28 cellular contexts compared by ENCODE assay signal in the genomic region with DNA sequence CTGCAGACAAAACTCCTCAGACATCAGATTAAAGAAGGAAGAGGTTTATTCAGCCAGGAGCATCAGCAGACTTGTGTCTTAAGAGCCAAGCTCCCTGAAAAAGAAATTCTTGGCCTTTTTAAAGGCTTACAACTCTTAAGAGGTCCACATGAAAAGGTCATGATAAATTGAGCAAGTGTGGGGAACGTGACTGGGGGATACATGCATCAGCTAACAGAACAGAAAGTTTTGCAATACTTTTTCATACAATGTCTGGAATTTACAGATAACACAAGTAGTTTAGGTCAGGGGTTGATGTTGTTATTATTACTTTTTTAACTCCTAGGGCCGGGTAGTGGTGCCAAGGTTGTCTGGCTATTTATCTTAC. TPM values are rescaled to one million over a fixed set of nuclear protein-coding genes. Genes with fewer than 3 reads are reported as not detected.
A peak's percentile ranks its signal among the peaks of the same experiment; 100 is the strongest.
DNase-seq lines count a peak whose midpoint lies in the region; ATAC-seq lines count a peak whose summit lies in the region.
"Had no signal": no experiment of that assay in that cellular context is flagged by ENCODE, and none has a peak within 500 bp of the region (broad histone marks: within the 10 kb centered on the region; RNA-seq: fewer than 3 reads in every experiment).

No MANE protein-coding gene starts in this region.

- peak overlapping the region; percentile 77 for H3K4me3 Mint-ChIP-seq in activated CD8-positive, alpha-beta memory T cell treated with anti-CD3 and anti-CD28 coated beads, Interleukin-2, amount 10 ng/mL, durations not matched to agents 7 days and 5 days
- peak overlapping the region; percentile 58 to 81 (median 78) for H3K4me3 Mint-ChIP-seq in CD8-positive, alpha-beta memory T cell
- peak overlapping the region; percentile 71 for H3K4me3 Mint-ChIP-seq in activated T-helper 1 cell treated with anti-CD3 and anti-CD28 coated beads, Interleukin-12 subunit alpha, Interleukin-12 subunit beta, Interleukin-2, Interleukin-4 antibody, amounts not matched to agents 30 ng/mL and 10 ng/mL and 1 ng/mL, durations not matched to agents 14 hours and 24 hours and 36 hours
- H3K4me3 Mint-ChIP-seq: activated B cell treated with CpG ODN at 0.5 μM for 24 hours, endodermal cell had no signal

- intact Hi-C loops in activated T-helper 1 cell treated with anti-CD3 and anti-CD28 coated beads, Interleukin-12 subunit alpha, Interleukin-12 subunit beta, Interleukin-2, Interleukin-4 antibody, amounts not matched to agents 30 ng/mL and 10 ng/mL and 1 ng/mL, durations not matched to agents 14 hours and 24 hours and 36 hours (cut with micrococcal nuclease), result no loop called here
- intact Hi-C loops in posterior vena cava (cut with DNase I), result no loop called here

- peaks cover 4% of the 10 kb centered on the region for H3K36me3 Mint-ChIP-seq in activated CD8-positive, alpha-beta memory T cell treated with anti-CD3 and anti-CD28 coated beads, Interleukin-2, amount 10 ng/mL, durations not matched to agents 7 days and 5 days
- H3K36me3 Mint-ChIP-seq in CD8-positive, alpha-beta memory T cell, result peaks cover 0 to 1% (median 0%) of the 10 kb centered on the region in 3 donors
- peaks cover 7% of the 10 kb centered on the region for H3K36me3 Mint-ChIP-seq in activated T-helper 1 cell treated with anti-CD3 and anti-CD28 coated beads, Interleukin-12 subunit alpha, Interleukin-12 subunit beta, Interleukin-2, Interleukin-4 antibody, amounts not matched to agents 30 ng/mL and 10 ng/mL and 1 ng/mL, durations not matched to agents 14 hours and 24 hours and 36 hours (ENCODE audit: low read depth)

- DNase-seq in activated CD8-positive, alpha-beta memory T cell treated with anti-CD3 and anti-CD28 coated beads, Interleukin-2, amount 10 ng/mL, durations not matched to agents 7 days and 5 days, result no peak
- DNase-seq in activated CD8-positive, alpha-beta memory T cell treated with anti-CD3 and anti-CD28 coated beads, Interleukin-2, amount 50 U/mL, for 4 hours, result no peak
- DNase-seq in CD8-positive, alpha-beta memory T cell, result no peak
- no peak for DNase-seq in activated T-helper 1 cell treated with anti-CD3 and anti-CD28 coated beads, Interleukin-12 subunit alpha, Interleukin-12 subunit beta, Interleukin-2, Interleukin-4 antibody, amounts not matched to agents 30 ng/mL and 10 ng/mL and 1 ng/mL, durations not matched to agents 14 hours and 24 hours and 36 hours (ENCODE audit: low spot score)
- peak; percentile 34 for DNase-seq in iris pigment epithelial cell (ENCODE audit: low read depth)
- DNase-seq in mucosa of gallbladder (ENCODE audit: low spot score), result no peak
- DNase-seq in posterior vena cava (ENCODE audit: low spot score), result no peak
- DNase-seq: activated B cell treated with CpG ODN at 0.5 μM for 24 hours; AML-193; caudate nucleus; DMS153; endodermal cell; foreskin keratinocyte; head of caudate nucleus; KG1; NCI-H1105; NCI-H187 treated with DMSO at 0.1 percent for 48 hours; NCI-H2171; NCI-H82; psoas muscle; SIG-M5; stimulated activated CD8-positive, alpha-beta memory T cell treated with anti-CD3 and anti-CD28 coated beads, Interleukin-4, amount 100 ng/mL, for 48 hours; stimulated activated naive CD8-positive, alpha-beta T cell treated with anti-CD3 and anti-CD28 coated beads, Interleukin-15, amount 100 ng/mL, for 72 hours; uterus had no signal

- H3K27ac ChIP-seq in CD8-positive, alpha-beta memory T cell (ENCODE audit: low read depth, low read length), result no peak overlapping the region
- H3K27ac ChIP-seq: foreskin keratinocyte, neutrophil, psoas muscle, thoracic aorta had no signal

- no peaks in the 10 kb centered on the region for H3K36me3 ChIP-seq in CD8-positive, alpha-beta memory T cell (ENCODE audit: insufficient read depth, low read length)
- H3K36me3 ChIP-seq: neutrophil, thoracic aorta, uterus had no signal

- no peak overlapping the region for H3K4me3 ChIP-seq in CD8-positive, alpha-beta memory T cell (ENCODE audit: low read length)
- H3K4me3 ChIP-seq: psoas muscle, uterus had no signal

- no peaks in the 10 kb centered on the region for H3K27me3 ChIP-seq in CD8-positive, alpha-beta memory T cell (ENCODE audit: insufficient read depth, low read length, poor library complexity, severe bottlenecking)
- H3K27me3 ChIP-seq: foreskin keratinocyte, neutrophil, uterus had no signal

- H3K4me1 Mint-ChIP-seq in activated CD8-positive, alpha-beta memory T cell treated with anti-CD3 and anti-CD28 coated beads, Interleukin-2, amount 10 ng/mL, durations not matched to agents 7 days and 5 days, result peaks cover 22% of the 10 kb centered on the region
- H3K4me1 Mint-ChIP-seq in CD8-positive, alpha-beta memory T cell, result peaks cover 12 to 23% (median 20%) of the 10 kb centered on the region in 3 donors
- H3K4me1 Mint-ChIP-seq in activated T-helper 1 cell treated with anti-CD3 and anti-CD28 coated beads, Interleukin-12 subunit alpha, Interleukin-12 subunit beta, Interleukin-2, Interleukin-4 antibody, amounts not matched to agents 30 ng/mL and 10 ng/mL and 1 ng/mL, durations not matched to agents 14 hours and 24 hours and 36 hours (ENCODE audit: low read depth), result peaks cover 21% of the 10 kb centered on the region
- H3K4me1 Mint-ChIP-seq: activated B cell treated with CpG ODN at 0.5 μM for 24 hours had no signal

- H3K27ac Mint-ChIP-seq in activated CD8-positive, alpha-beta memory T cell treated with anti-CD3 and anti-CD28 coated beads, Interleukin-2, amount 10 ng/mL, durations not matched to agents 7 days and 5 days, result peak overlapping the region; percentile 95
- peak overlapping the region in 7 of 8 donors; percentile 62 to 91 (median 80) for H3K27ac Mint-ChIP-seq in CD8-positive, alpha-beta memory T cell
- H3K27ac Mint-ChIP-seq in activated T-helper 1 cell treated with anti-CD3 and anti-CD28 coated beads, Interleukin-12 subunit alpha, Interleukin-12 subunit beta, Interleukin-2, Interleukin-4 antibody, amounts not matched to agents 30 ng/mL and 10 ng/mL and 1 ng/mL, durations not matched to agents 14 hours and 24 hours and 36 hours, result peak overlapping the region; percentile 80
- H3K27ac Mint-ChIP-seq: activated B cell treated with CpG ODN at 0.5 μM for 24 hours; endodermal cell; stimulated activated naive CD8-positive, alpha-beta T cell treated with anti-CD3 and anti-CD28 coated beads, Interleukin-15, amount 100 ng/mL, for 72 hours had no signal

- no peaks in the 10 kb centered on the region for H3K9me3 ChIP-seq in CD8-positive, alpha-beta memory T cell (ENCODE audit: low read length)
- H3K9me3 ChIP-seq: neutrophil, psoas muscle, thoracic aorta, uterus had no signal

- POLR2A ChIA-PET in CD8-positive, alpha-beta memory T cell (lab: Charles Lee), result no interaction called here

- no peaks in the 10 kb centered on the region for H3K4me1 ChIP-seq in CD8-positive, alpha-beta memory T cell (ENCODE audit: insufficient read depth, low read length)
- H3K4me1 ChIP-seq: foreskin keratinocyte, psoas muscle, uterus had no signal

- CTCF ChIA-PET in activated CD8-positive, alpha-beta memory T cell treated with anti-CD3 and anti-CD28 coated beads, Interleukin-2, amount 10 ng/mL, durations not matched to agents 7 days and 5 days (lab: Charles Lee), result no interaction called here
- CTCF ChIA-PET in CD8-positive, alpha-beta memory T cell (lab: Charles Lee), result no interaction called here

- ATAC-seq in activated CD8-positive, alpha-beta memory T cell treated with anti-CD3 and anti-CD28 coated beads, Interleukin-2, amount 10 ng/mL, durations not matched to agents 7 days and 5 days, result no peak
- ATAC-seq in HG02938 (IDR thresholded peaks at IDR 0.05; ENCODE audit: unreplicated experiment), result no peak
- ATAC-seq: foreskin keratinocyte; psoas muscle; sciatic nerve; stimulated activated naive CD8-positive, alpha-beta T cell treated with anti-CD3 and anti-CD28 coated beads, Interleukin-15, amount 100 ng/mL, for 72 hours had no signal

- H3K9me3 Mint-ChIP-seq in activated CD8-positive, alpha-beta memory T cell treated with anti-CD3 and anti-CD28 coated beads, Interleukin-2, amount 10 ng/mL, durations not matched to agents 7 days and 5 days (ENCODE audit: low read depth), result no peaks in the 10 kb centered on the region
- H3K9me3 Mint-ChIP-seq in CD8-positive, alpha-beta memory T cell, result no peaks in the 10 kb centered on the region
- H3K9me3 Mint-ChIP-seq in activated T-helper 1 cell treated with anti-CD3 and anti-CD28 coated beads, Interleukin-12 subunit alpha, Interleukin-12 subunit beta, Interleukin-2, Interleukin-4 antibody, amounts not matched to agents 30 ng/mL and 10 ng/mL and 1 ng/mL, durations not matched to agents 14 hours and 24 hours and 36 hours, result no peaks in the 10 kb centered on the region
- H3K9me3 Mint-ChIP-seq: activated B cell treated with CpG ODN at 0.5 μM for 24 hours; stimulated activated naive CD8-positive, alpha-beta T cell treated with anti-CD3 and anti-CD28 coated beads, Interleukin-15, amount 100 ng/mL, for 72 hours had no signal

- no peaks in the 10 kb centered on the region for H3K27me3 Mint-ChIP-seq in activated CD8-positive, alpha-beta memory T cell treated with anti-CD3 and anti-CD28 coated beads, Interleukin-2, amount 10 ng/mL, durations not matched to agents 7 days and 5 days
- peaks cover 0 to 1% of the 10 kb centered on the region in 2 donors for H3K27me3 Mint-ChIP-seq in CD8-positive, alpha-beta memory T cell
- no peaks in the 10 kb centered on the region for H3K27me3 Mint-ChIP-seq in activated T-helper 1 cell treated with anti-CD3 and anti-CD28 coated beads, Interleukin-12 subunit alpha, Interleukin-12 subunit beta, Interleukin-2, Interleukin-4 antibody, amounts not matched to agents 30 ng/mL and 10 ng/mL and 1 ng/mL, durations not matched to agents 14 hours and 24 hours and 36 hours (ENCODE audit: insufficient read depth)
- H3K27me3 Mint-ChIP-seq: activated B cell treated with CpG ODN at 0.5 μM for 24 hours; stimulated activated naive CD8-positive, alpha-beta T cell treated with anti-CD3 and anti-CD28 coated beads, Interleukin-15, amount 100 ng/mL, for 72 hours had no signal

RNA-seq across cellular contexts. Expression of a gene that starts 55.6 kb away (rescaled TPM):
- 100 to 1,000 TPM; 247 to 301 TPM for total RNA-seq in activated CD8-positive, alpha-beta memory T cell treated with anti-CD3 and anti-CD28 coated beads, Interleukin-2, amount 10 ng/mL, durations not matched to agents 7 days and 5 days
- 100 to 1,000 TPM; 318 to 331 TPM for total RNA-seq in CD8-positive, alpha-beta memory T cell
- polyA plus RNA-seq in CD8-positive, alpha-beta memory T cell, result 168 TPM
- 308 and 327 TPM in 2 replicates for total RNA-seq in activated T-helper 1 cell treated with anti-CD3 and anti-CD28 coated beads, Interleukin-12 subunit alpha, Interleukin-12 subunit beta, Interleukin-2, Interleukin-4 antibody, amounts not matched to agents 30 ng/mL and 10 ng/mL and 1 ng/mL, durations not matched to agents 14 hours and 24 hours and 36 hours
- 109 TPM for total RNA-seq in mucosa of gallbladder
- total RNA-seq in posterior vena cava, result 100 to 1,000 TPM in 1 of 2 donors, 10 to 100 TPM in 1; 96.8 to 115 TPM
